Comparison of ENCODE assay signal across 8 cellular contexts in genomic region chr1:246002725-246003441, GRCh38.
A peak's percentile ranks its signal among the peaks of the same experiment; 100 is the strongest.
DNase-seq lines count a peak whose midpoint lies in the region; ATAC-seq and TF ChIP-seq lines count a peak whose summit lies in the region.

No MANE protein-coding gene starts in this region.

- H3K9me3 ChIP-seq in DND-41 (ENCODE audit: insufficient read depth, low read length, severe bottlenecking) (no peaks in the 10 kb centered on the region), adipocyte (ENCODE audit: control insufficient read depth, low read length) (no peaks in the 10 kb centered on the region), heart right ventricle (no peaks in the 10 kb centered on the region)

- no peaks in the 10 kb centered on the region for H4K20me1 ChIP-seq in DND-41 (ENCODE audit: insufficient read depth, low read length)

- H3K4me2 ChIP-seq in DND-41 (ENCODE audit: insufficient read depth, low read length) = no peak overlapping the region

- H3K4me1 ChIP-seq in DND-41 (ENCODE audit: insufficient read depth, low read length) (no peaks in the 10 kb centered on the region), adipocyte (ENCODE audit: control insufficient read depth, insufficient read depth, low read length) (peaks cover 18% of the 10 kb centered on the region), heart right ventricle (peaks cover 0 to 9% (median 4%) of the 10 kb centered on the region in 9 donors)

- no peaks in the 10 kb centered on the region for H3K79me2 ChIP-seq in DND-41 (ENCODE audit: insufficient read depth, low read length)

- ATAC-seq in DND-41 (ENCODE audit: insufficient read depth, low read depth) = peak; percentile 93
- peak in 3 of 4 experiments; percentile 37 to 65 (median 56) for ATAC-seq in T-cell (replicated peaks in 1 of 4)
- peak; percentile 60 to 86 (median 80) for ATAC-seq in heart right ventricle
- no peak for ATAC-seq in HG02588 (IDR thresholded peaks at IDR 0.05; ENCODE audit: unreplicated experiment)

- no peaks in the 10 kb centered on the region for H3K4me1 Mint-ChIP-seq in T-cell

- intact Hi-C loops in heart right ventricle (cut with DNase I) = loop anchor here (1.0 to 10.0 kb wide), 10 partner anchors 176 to 851 kb away; partner anchors contain the start of gene KIF26B (in 4 of the 10)

- H3K27me3 Mint-ChIP-seq in T-cell = no peaks in the 10 kb centered on the region

- H3K27ac ChIP-seq in DND-41 (ENCODE audit: low read length) = no peak overlapping the region
- H3K27ac ChIP-seq in heart right ventricle = no peak overlapping the region

- H3K4me3 ChIP-seq in DND-41 (ENCODE audit: low read depth in 1 of 2, low read length in 2 of 2) (no peak overlapping the region), adipocyte (ENCODE audit: low read length) (no peak overlapping the region), heart right ventricle (no peak overlapping the region)

- DNase-seq in DND-41 = peak; percentile 80
- DNase-seq in HCEC 1CT = peak; percentile 69
- DNase-seq in NCI-H146 treated with DMSO at 0.1 percent for 48 hours (lab: John Stamatoyannopoulos, UW; ENCODE audit: unreplicated experiment) = peak; percentile 76
- DNase-seq in T-cell = peak; percentile 42 to 87 (median 76)
- peak; percentile 95 for DNase-seq in adipocyte (ENCODE audit: low read depth)
- peak; percentile 84 to 85 for DNase-seq in heart right ventricle
- peak; percentile 68 for DNase-seq in putamen (ENCODE audit: low spot score)

- H3K9me3 Mint-ChIP-seq in T-cell = no peaks in the 10 kb centered on the region

- H2AFZ ChIP-seq in DND-41 (ENCODE audit: low read depth, low read length) = no peak overlapping the region

- no peak overlapping the region for H3K9ac ChIP-seq in DND-41 (ENCODE audit: low read depth, low read length)
- H3K9ac ChIP-seq in adipocyte (ENCODE audit: low read length) = no peak overlapping the region

- CTCF ChIA-PET in T-cell (lab: Charles Lee) = interaction anchor here (0.6 to 4.6 kb wide), 7 partner anchors 115 to 850 kb away, joined by 3 to 25 read pairs (median 4); no protein-coding TSS in a partner anchor

- no peaks in the 10 kb centered on the region for H3K27me3 ChIP-seq in DND-41 (ENCODE audit: insufficient read depth, low read length, poor library complexity)
- no peaks in the 10 kb centered on the region for H3K27me3 ChIP-seq in adipocyte (replicated peaks; ENCODE audit: control insufficient read depth, insufficient read depth, low read length)
- no peaks in the 10 kb centered on the region for H3K27me3 ChIP-seq in heart right ventricle

- peaks cover 5% of the 10 kb centered on the region for H3K36me3 Mint-ChIP-seq in T-cell

- H3K36me3 ChIP-seq in DND-41 (ENCODE audit: insufficient read depth, low read length) = no peaks in the 10 kb centered on the region
- no peaks in the 10 kb centered on the region for H3K36me3 ChIP-seq in adipocyte (ENCODE audit: control insufficient read depth, insufficient read depth, low read length, severe bottlenecking)
- no peaks in the 10 kb centered on the region for H3K36me3 ChIP-seq in heart right ventricle

- POLR2A ChIA-PET in T-cell (lab: Charles Lee) = no interaction called here

- H3K4me3 Mint-ChIP-seq in T-cell = no peak overlapping the region

- no peak overlapping the region for H3K27ac Mint-ChIP-seq in T-cell

- 79 to 80% methylated on average over 23 of the region's 23 CpGs for WGBS in heart right ventricle, 2 donors

- TF ChIP-seq CTCF in DND-41 (IDR thresholded peaks at IDR 0.05; ENCODE audit: borderline replicate concordance, extremely low read depth, low read length, poor library complexity, severe bottlenecking) (peak; percentile 86), heart right ventricle (IDR thresholded peaks at IDR 0.05) (peak; percentile 82 to 92 (median 90))
